In genomic region chr6:166672624-166673165, GRCh38 we compare ENCODE assay signal across 18 cellular contexts.
"Had no signal": no experiment of that assay in that cellular context is flagged by ENCODE, and none has a peak within 500 bp of the region (broad histone marks: within the 10 kb centered on the region; RNA-seq: fewer than 3 reads in every experiment).

No MANE protein-coding gene starts in this region.

- ATAC-seq: activated T-cell treated with anti-CD3 and anti-CD28 coated beads, Interleukin-2, amount 50 U/mL, for 72 hours; left lobe of liver; natural killer cell had no signal

- H3K36me3 Mint-ChIP-seq: natural killer cell had no signal

- H3K9me3 ChIP-seq: upper lobe of left lung had no signal

- DNase-seq: activated CD4-positive, alpha-beta T cell treated with anti-CD3 and anti-CD28 coated beads, Interleukin-2, amount 10 ng/mL, durations not matched to agents 24 days and 14 days; activated CD4-positive, CD25-positive, alpha-beta regulatory T cell; activated CD8-positive, alpha-beta memory T cell treated with anti-CD3 and anti-CD28 coated beads, Interleukin-2, amount 50 U/mL, for 48 hours; activated gamma-delta T cell; activated T-cell treated with anti-CD3 and anti-CD28 coated beads, Interleukin-2, amount 50 U/mL, for 72 hours; amygdala; erythroblast; islet precursor cell; mesenchymal stem cell; natural killer cell; retina; stimulated activated CD4-positive, alpha-beta T cell treated with anti-CD3 and anti-CD28 coated beads, Interleukin-4, amount 100 ng/mL, for 24 hours; stimulated activated naive CD4-positive, alpha-beta T cell; upper lobe of left lung had no signal

- H3K4me3 ChIP-seq: skin epidermis, upper lobe of left lung had no signal

- H3K27ac Mint-ChIP-seq: activated CD4-positive, alpha-beta T cell treated with anti-CD3 and anti-CD28 coated beads, Interleukin-2, amount 10 ng/mL, durations not matched to agents 24 days and 14 days; activated naive CD8-positive, alpha-beta T cell; activated T-cell treated with anti-CD3 and anti-CD28 coated beads, Interleukin-2, amount 50 U/mL, for 72 hours; natural killer cell had no signal

- H3K4me3 Mint-ChIP-seq: activated CD4-positive, alpha-beta T cell treated with anti-CD3 and anti-CD28 coated beads, Interleukin-2, amount 10 ng/mL, durations not matched to agents 24 days and 14 days; activated naive CD8-positive, alpha-beta T cell; activated T-cell treated with anti-CD3 and anti-CD28 coated beads, Interleukin-2, amount 50 U/mL, for 72 hours; natural killer cell had no signal

- H3K36me3 ChIP-seq: upper lobe of left lung had no signal

- H3K9me3 Mint-ChIP-seq: activated CD4-positive, alpha-beta T cell treated with anti-CD3 and anti-CD28 coated beads, Interleukin-2, amount 10 ng/mL, durations not matched to agents 24 days and 14 days; activated T-cell treated with anti-CD3 and anti-CD28 coated beads, Interleukin-2, amount 50 U/mL, for 72 hours; natural killer cell had no signal

- FAIRE-seq: colon had no signal

- H3K27ac ChIP-seq: skin epidermis, upper lobe of left lung had no signal
